ENCODE assay signal across 1 cellular context in genomic region chr15:79595995-79596622, GRCh38.
TF ChIP-seq lines count a peak whose summit lies in the region.

No MANE protein-coding gene starts in this region.

TF ChIP-seq in SK-N-SH, 30 proteins besides CTCF, POLR2A, EP300 and RAD21 (continued from another document):
- no peak for TF ChIP-seq REST (IDR thresholded peaks at IDR 0.05; ENCODE audit: low read depth, low read length)
- TF ChIP-seq FOSL2 (IDR thresholded peaks at IDR 0.05; ENCODE audit: borderline replicate concordance, low read depth): no peak
- no peak for TF ChIP-seq ZBTB33 (IDR thresholded peaks at IDR 0.05; ENCODE audit: borderline replicate concordance, low read depth)
- no peak for TF ChIP-seq CHD2 (IDR thresholded peaks at IDR 0.05; ENCODE audit: low read length, partially characterized antibody)
- TF ChIP-seq SIN3A (IDR thresholded peaks at IDR 0.05; ENCODE audit: borderline replicate concordance, low read depth, low read length): no peak
- TF ChIP-seq RXRA (IDR thresholded peaks at IDR 0.05; ENCODE audit: borderline replicate concordance, low read depth): no peak
- TF ChIP-seq YY1 (IDR thresholded peaks at IDR 0.05; ENCODE audit: low read depth): no peak
- TF ChIP-seq FOXM1 (IDR thresholded peaks at IDR 0.05; ENCODE audit: low read depth): no peak
- TF ChIP-seq TAF1 (IDR thresholded peaks at IDR 0.05; ENCODE audit: borderline replicate concordance, low read depth, low read length): no peak
- no peak for TF ChIP-seq GABPA (IDR thresholded peaks at IDR 0.05; ENCODE audit: low read depth)
